In the genomic region with DNA sequence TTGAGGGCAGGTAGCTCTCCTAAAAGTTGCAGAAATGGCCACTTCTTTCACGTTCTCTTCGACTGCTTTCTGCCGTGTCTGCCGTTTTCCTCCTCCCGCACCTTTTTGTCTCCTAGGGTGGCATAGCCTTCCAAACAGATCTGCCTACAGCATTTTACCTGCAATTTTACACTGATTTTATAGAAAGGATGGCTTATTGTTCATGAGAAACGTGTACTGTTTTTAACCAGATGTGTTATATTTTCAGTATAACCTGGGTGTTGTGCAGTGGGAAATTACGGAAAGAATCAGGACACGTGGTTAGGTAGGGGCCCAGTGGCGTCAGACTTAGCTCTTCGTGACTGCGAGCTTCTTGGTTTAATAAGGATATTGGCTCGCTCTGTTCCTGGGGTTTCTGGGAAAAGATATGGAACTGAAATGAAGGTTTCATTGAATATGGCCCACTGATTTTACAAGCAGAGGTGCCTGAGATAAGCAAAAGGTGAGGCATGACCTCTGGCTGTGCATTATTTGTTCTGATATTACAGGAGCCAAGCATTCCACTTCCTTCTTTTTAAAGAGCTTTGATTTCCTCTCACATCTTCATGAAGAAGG, we compare ENCODE assay signal across 17 cellular contexts. TPM values are rescaled to one million over a fixed set of nuclear protein-coding genes. Genes with fewer than 3 reads are reported as not detected.
DNase-seq lines count a peak whose midpoint lies in the region; ATAC-seq and TF ChIP-seq lines count a peak whose summit lies in the region.
"Had no signal": no experiment of that assay in that cellular context is flagged by ENCODE, and none has a peak within 500 bp of the region (broad histone marks: within the 10 kb centered on the region; RNA-seq: fewer than 3 reads in every experiment).

No MANE protein-coding gene starts in this region.

- H3K4me3 Mint-ChIP-seq in activated naive CD4-positive, alpha-beta T cell treated with anti-CD3 and anti-CD28 coated beads for 36 hours, result peak overlapping the region; percentile 32
- peak overlapping the region in 1 of 2 donors; percentile 86 for H3K4me3 Mint-ChIP-seq in CD14-positive monocyte
- H3K4me3 Mint-ChIP-seq: activated CD4-positive, alpha-beta memory T cell treated with anti-CD3 and anti-CD28 coated beads, Interleukin-2, amount 10 ng/mL, durations not matched to agents 7 days and 5 days had no signal

- H3K36me3 Mint-ChIP-seq in activated naive CD4-positive, alpha-beta T cell treated with anti-CD3 and anti-CD28 coated beads for 36 hours (ENCODE audit: low read depth), result no peaks in the 10 kb centered on the region
- peaks cover 7 to 8% of the 10 kb centered on the region in 2 donors for H3K36me3 Mint-ChIP-seq in CD14-positive monocyte

- intact Hi-C loops in activated naive CD4-positive, alpha-beta T cell treated with anti-CD3 and anti-CD28 coated beads for 36 hours (cut with micrococcal nuclease), result no loop called here
- intact Hi-C loops in CD14-positive monocyte (cut with micrococcal nuclease), result no loop called here

- H3K27ac ChIP-seq in VCaP, result peak overlapping the region; percentile 95
- peak overlapping the region in 4 of 21 experiments; percentile 1 to 71 (median 64) for H3K27ac ChIP-seq in skin epidermis
- H3K27ac ChIP-seq: breast epithelium, neutrophil, SJSA1 had no signal

- no peaks in the 10 kb centered on the region for H3K9me3 Mint-ChIP-seq in activated naive CD4-positive, alpha-beta T cell treated with anti-CD3 and anti-CD28 coated beads for 36 hours
- H3K9me3 Mint-ChIP-seq in CD14-positive monocyte, result peaks cover 2 to 31% (median 19%) of the 10 kb centered on the region in 7 donors
- H3K9me3 Mint-ChIP-seq: activated CD4-positive, alpha-beta memory T cell treated with anti-CD3 and anti-CD28 coated beads, Interleukin-2, amount 10 ng/mL, durations not matched to agents 7 days and 5 days had no signal

- H3K4me3 ChIP-seq in fibroblast of pulmonary artery (replicated peaks; ENCODE audit: low read depth, low read length) (peak overlapping the region; percentile 62), skin epidermis (peak overlapping the region in 4 of 7 experiments; percentile 10 to 36 (median 25))
- H3K4me3 ChIP-seq: lung, SJSA1 had no signal

- H3K27me3 Mint-ChIP-seq in activated naive CD4-positive, alpha-beta T cell treated with anti-CD3 and anti-CD28 coated beads for 36 hours (ENCODE audit: low read depth), result peaks cover 71% of the 10 kb centered on the region
- peaks cover 61 to 83% (median 73%) of the 10 kb centered on the region in 3 donors for H3K27me3 Mint-ChIP-seq in CD14-positive monocyte (ENCODE audit: low read depth in 3 of 3)

- CTCF ChIA-PET in activated naive CD4-positive, alpha-beta T cell treated with anti-CD3 and anti-CD28 coated beads for 36 hours (lab: Charles Lee), result interaction anchor here (0.9 kb wide), 1 partner anchor 127 kb away, joined by 3 read pairs; no protein-coding TSS in a partner anchor

- no peak overlapping the region for H3K27ac Mint-ChIP-seq in activated naive CD4-positive, alpha-beta T cell treated with anti-CD3 and anti-CD28 coated beads for 36 hours
- peak overlapping the region in 1 of 7 donors; percentile 35 for H3K27ac Mint-ChIP-seq in CD14-positive monocyte
- H3K27ac Mint-ChIP-seq: activated CD4-positive, alpha-beta memory T cell treated with anti-CD3 and anti-CD28 coated beads, Interleukin-2, amount 10 ng/mL, durations not matched to agents 7 days and 5 days had no signal

- no peak for ATAC-seq in HG03095 (IDR thresholded peaks at IDR 0.05; ENCODE audit: unreplicated experiment)

- peaks cover 25% of the 10 kb centered on the region for H3K4me1 Mint-ChIP-seq in activated naive CD4-positive, alpha-beta T cell treated with anti-CD3 and anti-CD28 coated beads for 36 hours (ENCODE audit: low read depth)
- peaks cover 47% of the 10 kb centered on the region for H3K4me1 Mint-ChIP-seq in CD14-positive monocyte

- TF ChIP-seq CTCF in VCaP (conservative IDR thresholded peaks at IDR 0.05), result no peak
- TF ChIP-seq CTCF in fibroblast of pulmonary artery (IDR thresholded peaks at IDR 0.05; ENCODE audit: low read length, missing control alignments), result no peak
- TF ChIP-seq CTCF in CD14-positive monocyte (IDR thresholded peaks at IDR 0.05), result no peak

- DNase-seq in activated naive CD4-positive, alpha-beta T cell treated with anti-CD3 and anti-CD28 coated beads for 36 hours, result no peak
- no peak for DNase-seq in activated naive CD4-positive, alpha-beta T cell treated with anti-CD3 and anti-CD28 coated beads, Interleukin-2, amount 50 U/mL, for 16 hours
- DNase-seq in fibroblast of pulmonary artery (ENCODE audit: low read depth), result no peak
- no peak for DNase-seq in NCI-H69 (lab: John Stamatoyannopoulos, UW)
- no peak for DNase-seq in CD14-positive monocyte (ENCODE audit: low spot score)
- DNase-seq: activated CD4-positive, alpha-beta memory T cell treated with anti-CD3 and anti-CD28 coated beads, Interleukin-2, amount 10 ng/mL, durations not matched to agents 7 days and 5 days; activated effector memory CD4-positive, alpha-beta T cell treated with Interleukin-2 at 50 U/mL for 16 hours; NK-92 treated with Interleukin-12 subunit alpha and Interleukin-12 subunit beta, amount 100 ng/mL, for 24 hours had no signal

RNA-seq across cellular contexts. Expression of gene PRSS3, which starts 43.7 kb away (rescaled TPM):
- not detected for total RNA-seq in activated naive CD4-positive, alpha-beta T cell treated with anti-CD3 and anti-CD28 coated beads for 36 hours
- polyA plus RNA-seq in CD14-positive monocyte, result not detected
- total RNA-seq: A673; activated CD4-positive, alpha-beta memory T cell treated with anti-CD3 and anti-CD28 coated beads, Interleukin-2, amount 10 ng/mL, durations not matched to agents 7 days and 5 days; SJSA1; subcutaneous adipose tissue had no signal
